Comparison of ENCODE assay signal across 12 cellular contexts in the genomic region with DNA sequence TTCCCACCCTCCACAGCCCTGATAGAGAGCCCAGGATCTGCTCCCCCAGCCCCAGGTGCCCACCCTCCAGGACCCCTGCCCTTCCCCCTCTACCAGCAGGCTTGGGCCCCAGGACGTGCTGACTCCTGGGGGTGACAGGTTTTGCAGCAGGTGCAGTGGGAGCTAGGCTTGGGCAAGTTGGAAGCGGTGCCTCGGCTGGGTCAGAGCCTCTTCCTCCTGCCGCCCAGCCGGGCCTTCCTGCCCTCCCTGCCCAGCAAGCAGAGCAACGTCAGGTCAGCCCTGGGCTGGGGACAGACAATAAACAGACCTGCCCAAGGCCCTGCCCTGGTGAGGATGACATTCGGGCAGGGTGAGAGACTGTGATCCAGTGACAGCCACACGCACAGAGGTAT. TPM values are rescaled to one million over a fixed set of nuclear protein-coding genes. Genes with fewer than 3 reads are reported as not detected.
A peak's percentile ranks its signal among the peaks of the same experiment; 100 is the strongest.
DNase-seq lines count a peak whose midpoint lies in the region; ATAC-seq and TF ChIP-seq lines count a peak whose summit lies in the region.
"Had no signal": no experiment of that assay in that cellular context is flagged by ENCODE, and none has a peak within 500 bp of the region (broad histone marks: within the 10 kb centered on the region; RNA-seq: fewer than 3 reads in every experiment).

No MANE protein-coding gene starts in this region.

- intact Hi-C loops in Panc1 (cut with micrococcal nuclease; ENCODE audit: unreplicated experiment) (loop anchor here (1.0 to 10.0 kb wide), 3 partner anchors 65 to 223 kb away; no protein-coding TSS in a partner anchor), left colon (cut with DNase I, micrococcal nuclease) (loop anchor here in 1 of 2 donors (5.0 kb wide), 1 partner anchor 65 kb away; no protein-coding TSS in a partner anchor), sciatic nerve (cut with DNase I) (loop anchor here (10.0 kb wide), 2 partner anchors 63 to 243 kb away; partner anchors contain the start of gene PAK4)

- H2AFZ ChIP-seq in smooth muscle cell (ENCODE audit: low read depth) = no peak overlapping the region
- H2AFZ ChIP-seq: hepatocyte had no signal

- ATAC-seq in Panc1 (peak; percentile 40), left colon (peak; percentile 37), sciatic nerve (peak; percentile 22)

- no peaks in the 10 kb centered on the region for H3F3A ChIP-seq in smooth muscle cell (ENCODE audit: low read depth)

- CTCF ChIA-PET in Panc1 (lab: Charles Lee) (interaction anchor here (0.9 to 1.1 kb wide), 2 partner anchors 65 to 79 kb away, joined by 3 to 4 read pairs; no protein-coding TSS in a partner anchor), HEK293T (lab: Yijun Ruan, JAX) (interaction anchor here (0.6 to 1.9 kb wide), 4 partner anchors 13 to 211 kb away, joined by 3 to 6 read pairs (median 4); no protein-coding TSS in a partner anchor)

- no TSS peak for BruUV-seq in Panc1 (replicated peaks; lab: Mats Ljungman, UMichigan)

- 51% methylated on average over 8 of the region's 8 CpGs for WGBS in smooth muscle cell (ENCODE audit: low lambda C conversion rate)

- H3K27me3 ChIP-seq in Panc1 (ENCODE audit: control insufficient read depth, insufficient read depth, low read length) (no peaks in the 10 kb centered on the region), smooth muscle cell (ENCODE audit: low read depth) (no peaks in the 10 kb centered on the region)
- H3K27me3 ChIP-seq: hepatocyte had no signal

- H3K4me3 ChIP-seq in Panc1 (ENCODE audit: low read depth in 2 of 2, low read length in 2 of 2) (no peak overlapping the region), smooth muscle cell (no peak overlapping the region)
- H3K4me3 ChIP-seq: hepatocyte had no signal

- POLR2A ChIA-PET in Panc1 (lab: Charles Lee) = interaction anchor here (0.5 to 1.1 kb wide), 2 partner anchors 12 to 43 kb away, joined by 4 to 7 read pairs; no protein-coding TSS in a partner anchor
- POLR2A ChIA-PET in HEK293T (lab: Yijun Ruan, JAX) = no interaction called here

- no peaks in the 10 kb centered on the region for H4K20me1 ChIP-seq in smooth muscle cell (ENCODE audit: low read depth)

- no peak overlapping the region for H3K4me2 ChIP-seq in smooth muscle cell
- H3K4me2 ChIP-seq: hepatocyte had no signal

- no peaks in the 10 kb centered on the region; the same call in 1 of the 2 replicates for H3K4me1 ChIP-seq in Panc1 (ENCODE audit: control insufficient read depth, insufficient read depth, low read length)
- H3K4me1 ChIP-seq in smooth muscle cell (ENCODE audit: low read depth) = no peaks in the 10 kb centered on the region

- in situ Hi-C loops in Panc1 (cut with HindIII; ENCODE audit: low pct_unique_long_range_greater_than_20kb, low sequenced_read_pairs) = no loop called here

- DNase-seq in GM20000 (ENCODE audit: low spot score) (no peak), Panc1 (ENCODE audit: low read depth, low spot score) (no peak), left colon (no peak), sciatic nerve (ENCODE audit: low spot score) (no peak), HEK293T (ENCODE audit: extremely low spot score) (no peak), smooth muscle cell (lab: John Stamatoyannopoulos, UW; ENCODE audit: unreplicated experiment) (no peak), NCI-H1417 (lab: John Stamatoyannopoulos, UW) (no peak)

- H3K27ac ChIP-seq in Panc1 (ENCODE audit: low read length) = no peak overlapping the region
- no peak overlapping the region for H3K27ac ChIP-seq in smooth muscle cell (ENCODE audit: low read depth)
- H3K27ac ChIP-seq: hepatocyte had no signal

- TF ChIP-seq CTCF in GM20000 (IDR thresholded peaks at IDR 0.05; ENCODE audit: extremely low read depth, missing control alignments) (peak; percentile 14), Panc1 (IDR thresholded peaks at IDR 0.05) (no peak), smooth muscle cell (IDR thresholded peaks at IDR 0.05; ENCODE audit: borderline replicate concordance, insufficient read depth, poor library complexity, severe bottlenecking) (no peak)

- H3K36me3 ChIP-seq in Panc1 (ENCODE audit: control insufficient read depth, insufficient read depth, low read length) = no peaks in the 10 kb centered on the region
- no peaks in the 10 kb centered on the region for H3K36me3 ChIP-seq in smooth muscle cell (ENCODE audit: low read depth)

- no peak overlapping the region for H3K9ac ChIP-seq in smooth muscle cell (ENCODE audit: low read depth)

- H3K9me3 ChIP-seq in Panc1 (ENCODE audit: control insufficient read depth, insufficient read depth, low read depth, low read length) (no peaks in the 10 kb centered on the region), smooth muscle cell (replicated peaks; ENCODE audit: low read depth) (no peaks in the 10 kb centered on the region)

- no peaks in the 10 kb centered on the region for H3K79me2 ChIP-seq in smooth muscle cell (ENCODE audit: low read depth)
- H3K79me2 ChIP-seq: hepatocyte had no signal

TF ChIP-seq in HEK293T, 16 proteins besides CTCF, POLR2A, EP300 and RAD21:
- TF ChIP-seq ZNF384 (IDR thresholded peaks at IDR 0.05) (no peak), BHLHE40 (IDR thresholded peaks at IDR 0.05; ENCODE audit: borderline replicate concordance) (no peak), L3MBTL2 (conservative IDR thresholded peaks at IDR 0.05) (no peak), TARDBP (IDR thresholded peaks at IDR 0.05) (no peak), LEF1 (IDR thresholded peaks at IDR 0.05; ENCODE audit: borderline replicate concordance) (no peak), CTBP1 (IDR thresholded peaks at IDR 0.05; ENCODE audit: borderline replicate concordance) (no peak), FOXM1 (IDR thresholded peaks at IDR 0.05; ENCODE audit: borderline replicate concordance) (no peak), SP1 (IDR thresholded peaks at IDR 0.05) (no peak), FOXA1 (IDR thresholded peaks at IDR 0.05) (no peak), ELF4 (IDR thresholded peaks at IDR 0.05) (no peak), ARNT (IDR thresholded peaks at IDR 0.05) (no peak)
- TF ChIP-seq, protein P1, sequence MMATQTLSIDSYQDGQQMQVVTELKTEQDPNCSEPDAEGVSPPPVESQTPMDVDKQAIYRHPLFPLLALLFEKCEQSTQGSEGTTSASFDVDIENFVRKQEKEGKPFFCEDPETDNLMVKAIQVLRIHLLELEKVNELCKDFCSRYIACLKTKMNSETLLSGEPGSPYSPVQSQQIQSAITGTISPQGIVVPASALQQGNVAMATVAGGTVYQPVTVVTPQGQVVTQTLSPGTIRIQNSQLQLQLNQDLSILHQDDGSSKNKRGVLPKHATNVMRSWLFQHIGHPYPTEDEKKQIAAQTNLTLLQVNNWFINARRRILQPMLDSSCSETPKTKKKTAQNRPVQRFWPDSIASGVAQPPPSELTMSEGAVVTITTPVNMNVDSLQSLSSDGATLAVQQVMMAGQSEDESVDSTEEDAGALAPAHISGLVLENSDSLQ (IDR thresholded peaks at IDR 0.05) = no peak

RNA-seq across cellular contexts. Expression of gene NCCRP1, which starts 9.2 kb away (rescaled TPM):
- total RNA-seq in Panc1 (2021; ENCODE audit: unreplicated experiment) (0.46 TPM), left colon (not detected), sciatic nerve (not detected), smooth muscle cell (2.2 and 4.0 TPM in 2 replicates)
- 0.85 TPM for polyA plus RNA-seq in Panc1 (2012; ENCODE audit: insufficient read length)
- polyA plus RNA-seq in smooth muscle cell = 1.5 TPM in 2 replicates
- total RNA-seq: activated CD4-positive, alpha-beta T cell treated with anti-CD3 and anti-CD28 coated beads for 36 hours; fibroblast of lung; H7; myocyte had no signal
- polyA plus RNA-seq: fibroblast of lung had no signal

RNA-seq across cellular contexts. Expression of gene SYCN, which starts 16.5 kb away (rescaled TPM):
- total RNA-seq in Panc1 (2021; ENCODE audit: unreplicated experiment) = 0.33 TPM
- not detected for polyA plus RNA-seq in Panc1 (2012; ENCODE audit: insufficient read length)
- total RNA-seq in left colon = not detected
- total RNA-seq in sciatic nerve = not detected
- not detected in 2 replicates for total RNA-seq in smooth muscle cell
- not detected in 2 replicates for polyA plus RNA-seq in smooth muscle cell
- total RNA-seq: activated CD4-positive, alpha-beta T cell treated with anti-CD3 and anti-CD28 coated beads for 36 hours; fibroblast of lung; H7; myocyte had no signal
- polyA plus RNA-seq: fibroblast of lung had no signal

RNA-seq across cellular contexts. Expression of gene IFNL3, which starts 57.3 kb away (rescaled TPM):
- total RNA-seq in Panc1 (2021; ENCODE audit: unreplicated experiment) (not detected), left colon (not detected), sciatic nerve (not detected), smooth muscle cell (not detected in 2 replicates)
- polyA plus RNA-seq in Panc1 (2012; ENCODE audit: insufficient read length) = not detected
- polyA plus RNA-seq in smooth muscle cell = 0.34 TPM in 1 of 2 replicates, not detected in the other
- total RNA-seq: fibroblast of lung, H7, hepatocyte, myocyte had no signal
- polyA plus RNA-seq: fibroblast of lung, hepatocyte had no signal
